In genomic region chr6:31541658-31542521, GRCh38 we compare ENCODE assay signal across 8 cellular contexts. TPM values are rescaled to one million over a fixed set of nuclear protein-coding genes. Genes with fewer than 3 reads are reported as not detected.
DNase-seq lines count a peak whose midpoint lies in the region; ATAC-seq and TF ChIP-seq lines count a peak whose summit lies in the region.

Gene DDX39B (minus strand): TSS chr6:31542003. CDS start chr6:31540532, 1,471 bp downstream.

- in situ Hi-C loops in GM13976 (cut with MboI; ENCODE audit: low sequenced_read_pairs, unreplicated experiment) = no loop called here

- H3K27ac ChIP-seq in left ventricle myocardium inferior (replicated peaks) (peak within 1 kb of the TSS; percentile 92), prostate gland (peak within 1 kb of the TSS; percentile 97)

- under 1% methylated on average over 42 of the region's 43 CpGs for whole genome bisulfite sequencing in prostate gland

- peak within 1 kb of the TSS; percentile 83 for H3K4me3 ChIP-seq in left ventricle myocardium inferior
- H3K4me3 ChIP-seq in prostate gland = peak within 1 kb of the TSS; percentile 55 to 68

- H3K4me1 ChIP-seq in left ventricle myocardium inferior (peaks cover 62% of the 10 kb centered on the region), prostate gland (replicated peaks) (peaks cover 21% of the 10 kb centered on the region)

- peak; percentile 82 for TF ChIP-seq POLR2A in prostate gland (IDR thresholded peaks at IDR 0.05)

- DNase-seq in GM13976 (ENCODE audit: low spot score) (peak; percentile 90), NCI-H1694 treated with DMSO at 0.1 percent for 48 hours (lab: John Stamatoyannopoulos, UW) (peak; percentile 92), T-helper 2 cell (peak; percentile 81 to 98 (median 92)), amygdala (lab: John Stamatoyannopoulos, UW) (peak; percentile 67 to 97 (median 92)), left ventricle myocardium inferior (peak; percentile 94), prostate gland (ENCODE audit: low spot score) (peak; percentile 96), ureter (ENCODE audit: low spot score) (peak; percentile 97)

- H3K36me3 ChIP-seq in left ventricle myocardium inferior (peaks cover 35% of the 10 kb centered on the region), prostate gland (peaks cover 0 to 7% of the 10 kb centered on the region in 2 donors)

- intact Hi-C loops in left ventricle myocardium inferior (cut with micrococcal nuclease) = no loop called here
- intact Hi-C loops in prostate gland (cut with DNase I) = no loop called here

- peak; percentile 75 for ATAC-seq in HG02885 (IDR thresholded peaks at IDR 0.05; ENCODE audit: poor library complexity, unreplicated experiment)

- no peaks in the 10 kb centered on the region for H3K27me3 ChIP-seq in left ventricle myocardium inferior (ENCODE audit: low read depth)
- H3K27me3 ChIP-seq in prostate gland (replicated peaks; ENCODE audit: insufficient read depth) = no peaks in the 10 kb centered on the region

- TF ChIP-seq CTCF in GM13976 (IDR thresholded peaks at IDR 0.05; ENCODE audit: borderline replicate concordance, control extremely low read depth, extremely low read depth, insufficient read depth, missing control alignments) = peak; percentile 1
- no peak for TF ChIP-seq CTCF in left ventricle myocardium inferior (IDR thresholded peaks at IDR 0.05; ENCODE audit: borderline replicate concordance)
- TF ChIP-seq CTCF in prostate gland (IDR thresholded peaks at IDR 0.05) = no peak

- H3K9me3 ChIP-seq in left ventricle myocardium inferior (replicated peaks) = no peaks in the 10 kb centered on the region
- no peaks in the 10 kb centered on the region for H3K9me3 ChIP-seq in prostate gland

RNA-seq across cellular contexts. Expression of gene DDX39B, which starts in this region (rescaled TPM):
- total RNA-seq in left ventricle myocardium inferior (179 TPM), prostate gland (100 to 1,000 TPM; 227 to 390 TPM), ureter (368 TPM)

Comparison
In these comparisons a context has a peak if more than half of its experiments do, and no peak if none do; other contexts are left out.
1. Peak in every context shown above with its lines: DNase-seq, ATAC-seq, H3K4me3 ChIP-seq and H3K27ac ChIP-seq.